ENCODE assay signal across 20 cellular contexts in genomic region chr12:123506059-123506842, GRCh38.
"Had no signal": no experiment of that assay in that cellular context is flagged by ENCODE, and none has a peak within 500 bp of the region (broad histone marks: within the 10 kb centered on the region; RNA-seq: fewer than 3 reads in every experiment).

No MANE protein-coding gene starts in this region.

- H3K9me3 ChIP-seq: heart right ventricle, sigmoid colon, testis, tibial nerve had no signal

- H3K4me3 Mint-ChIP-seq: naive thymus-derived CD4-positive, alpha-beta T cell; stimulated activated naive B cell treated with anti-CD40 and anti-IgM and Interleukin-4, amounts not matched to agents 10 μg/mL and 1 μg/mL and 100 μg/mL, for 72 hours; stimulated activated naive CD8-positive, alpha-beta T cell treated with anti-CD3 and anti-CD28 coated beads, Interleukin-15, amount 100 ng/mL, for 72 hours had no signal

- ATAC-seq: esophagus mucosa; heart right ventricle; left lobe of liver; naive thymus-derived CD4-positive, alpha-beta T cell; stimulated activated naive B cell treated with anti-CD40 and anti-IgM and Interleukin-4, amounts not matched to agents 10 μg/mL and 1 μg/mL and 100 μg/mL, for 72 hours; stimulated activated naive CD8-positive, alpha-beta T cell treated with anti-CD3 and anti-CD28 coated beads, Interleukin-15, amount 100 ng/mL, for 72 hours had no signal

- H3K4me3 ChIP-seq: coronary artery, dorsolateral prefrontal cortex, heart right ventricle, sigmoid colon, skin epidermis, testis, tibial nerve had no signal

- DNase-seq: dorsolateral prefrontal cortex; effector CD8-positive, alpha-beta T cell; heart right ventricle; islet precursor cell; mammary epithelial cell; naive thymus-derived CD4-positive, alpha-beta T cell; posterior cingulate gyrus; sigmoid colon; stimulated activated CD4-positive, alpha-beta T cell treated with anti-CD3 and anti-CD28 coated beads, Interleukin-2, amount 100 ng/mL, for 24 hours; stimulated activated CD4-positive, alpha-beta T cell treated with anti-CD3 and anti-CD28 coated beads, Interleukin-4, amount 100 ng/mL, for 4 hours; stimulated activated naive B cell treated with anti-CD40 and anti-IgM and Interleukin-4, amounts not matched to agents 10 μg/mL and 1 μg/mL and 100 μg/mL, for 72 hours; stimulated activated naive CD8-positive, alpha-beta T cell treated with anti-CD3 and anti-CD28 coated beads, Interleukin-15, amount 100 ng/mL, for 72 hours; testis had no signal

- H3K27me3 ChIP-seq: dorsolateral prefrontal cortex, heart right ventricle, sigmoid colon, testis, tibial nerve had no signal

- H3K27me3 Mint-ChIP-seq: stimulated activated naive CD8-positive, alpha-beta T cell treated with anti-CD3 and anti-CD28 coated beads, Interleukin-15, amount 100 ng/mL, for 72 hours had no signal

- H3K9me3 Mint-ChIP-seq: naive thymus-derived CD4-positive, alpha-beta T cell; stimulated activated naive B cell treated with anti-CD40 and anti-IgM and Interleukin-4, amounts not matched to agents 10 μg/mL and 1 μg/mL and 100 μg/mL, for 72 hours; stimulated activated naive CD8-positive, alpha-beta T cell treated with anti-CD3 and anti-CD28 coated beads, Interleukin-15, amount 100 ng/mL, for 72 hours had no signal

- H3K27ac Mint-ChIP-seq: naive thymus-derived CD4-positive, alpha-beta T cell; stimulated activated naive B cell treated with anti-CD40 and anti-IgM and Interleukin-4, amounts not matched to agents 10 μg/mL and 1 μg/mL and 100 μg/mL, for 72 hours; stimulated activated naive CD8-positive, alpha-beta T cell treated with anti-CD3 and anti-CD28 coated beads, Interleukin-15, amount 100 ng/mL, for 72 hours had no signal

- H3K36me3 Mint-ChIP-seq: naive thymus-derived CD4-positive, alpha-beta T cell; stimulated activated naive B cell treated with anti-CD40 and anti-IgM and Interleukin-4, amounts not matched to agents 10 μg/mL and 1 μg/mL and 100 μg/mL, for 72 hours had no signal

- H3K27ac ChIP-seq: coronary artery, heart right ventricle, sigmoid colon, skin epidermis, testis, tibial nerve had no signal

- H3K4me1 ChIP-seq: sigmoid colon had no signal

- H3K4me1 Mint-ChIP-seq: stimulated activated naive B cell treated with anti-CD40 and anti-IgM and Interleukin-4, amounts not matched to agents 10 μg/mL and 1 μg/mL and 100 μg/mL, for 72 hours; stimulated activated naive CD8-positive, alpha-beta T cell treated with anti-CD3 and anti-CD28 coated beads, Interleukin-15, amount 100 ng/mL, for 72 hours had no signal

- FAIRE-seq: frontal cortex, urothelium cell line had no signal
